ENCODE assay signal across 33 cellular contexts in genomic region chr16:30918614-30919013, GRCh38.
"Had no signal": no experiment of that assay in that cellular context is flagged by ENCODE, and none has a peak within 500 bp of the region (broad histone marks: within the 10 kb centered on the region; RNA-seq: fewer than 3 reads in every experiment).

No MANE protein-coding gene starts in this region.

- ATAC-seq: activated CD4-positive, alpha-beta T cell treated with anti-CD3 and anti-CD28 coated beads for 36 hours; activated CD4-positive, CD25-positive, alpha-beta regulatory T cell treated with anti-CD3 and anti-CD28 coated beads, Interleukin-2, amount 50 U/mL, for 24 hours; activated CD8-positive, alpha-beta T cell treated with anti-CD3 and anti-CD28 coated beads, Interleukin-2, amount 10 ng/mL, durations not matched to agents 7 days and 5 days; Right ventricle myocardium inferior; SK-N-SH treated with all-trans-retinoic acid at 6 μM for 48 hours; WTC11 had no signal

- H3K36me3 Mint-ChIP-seq: activated naive CD8-positive, alpha-beta T cell treated with anti-CD3 and anti-CD28 coated beads for 36 hours; brain; WTC11 had no signal

- H3K27ac ChIP-seq: KMS-11, PC-9, RWPE1 had no signal

- H3K9ac ChIP-seq: KMS-11 had no signal

- H3K4me2 ChIP-seq: KMS-11, PC-9 had no signal

- DNase-seq: activated CD4-positive, alpha-beta T cell treated with anti-CD3 and anti-CD28 coated beads for 36 hours; activated CD4-positive, alpha-beta T cell treated with anti-CD3 and anti-CD28 coated beads, Interleukin-2, amount 10 ng/mL, durations not matched to agents 7 days and 5 days; activated CD4-positive, alpha-beta T cell treated with anti-CD3 and anti-CD28 coated beads, Interleukin-2, amount 50 U/mL, for 48 hours; activated CD8-positive, alpha-beta T cell treated with anti-CD3 and anti-CD28 coated beads, Interleukin-2, amount 10 ng/mL, durations not matched to agents 7 days and 5 days; activated effector memory CD4-positive, alpha-beta T cell treated with anti-CD3 and anti-CD28 coated beads, Interleukin-2, amount 50 U/mL, for 16 hours; activated naive CD4-positive, alpha-beta T cell; activated naive CD4-positive, alpha-beta T cell treated with anti-CD3 and anti-CD28 coated beads, Interleukin-2, amount 50 U/mL, for 16 hours; activated naive CD8-positive, alpha-beta T cell treated with anti-CD3 and anti-CD28 coated beads for 36 hours; activated T-cell treated with anti-CD3 and anti-CD28 coated beads, Interleukin-2, amount 50 U/mL, for 24 hours; anterior cingulate cortex; caudate nucleus; cerebellar nuclear complex; NCI-H1092; NCI-H1436 treated with DMSO at 0.1 percent for 48 hours; NCI-H1694 treated with DMSO at 0.1 percent for 48 hours; NCI-H2029; NCI-H345; NCI-H526; NCI-H748 treated with DMSO at 0.1 percent for 48 hours; NK-92 treated with Interleukin-12 subunit alpha and Interleukin-12 subunit beta, amount 100 ng/mL, for 24 hours; PC-9; SIG-M5; SW 1271; T-helper 1 cell had no signal

- H2AFZ ChIP-seq: PC-9 had no signal

- H3K4me3 Mint-ChIP-seq: activated CD4-positive, alpha-beta T cell treated with anti-CD3 and anti-CD28 coated beads for 36 hours; activated CD4-positive, alpha-beta T cell treated with anti-CD3 and anti-CD28 coated beads, Interleukin-2, amount 10 ng/mL, durations not matched to agents 7 days and 5 days; activated CD8-positive, alpha-beta T cell treated with anti-CD3 and anti-CD28 coated beads, Interleukin-2, amount 10 ng/mL, durations not matched to agents 7 days and 5 days; activated naive CD8-positive, alpha-beta T cell treated with anti-CD3 and anti-CD28 coated beads for 36 hours; activated T-cell treated with anti-CD3 and anti-CD28 coated beads, Interleukin-2, amount 50 U/mL, for 24 hours; brain; WTC11 had no signal

- H3K4me1 Mint-ChIP-seq: WTC11 had no signal

- H3K4me3 ChIP-seq: PC-9 had no signal

- FAIRE-seq: bronchial epithelial cell, RCC 7860 had no signal

- H3K27me3 Mint-ChIP-seq: activated CD4-positive, alpha-beta T cell treated with anti-CD3 and anti-CD28 coated beads for 36 hours; activated CD4-positive, alpha-beta T cell treated with anti-CD3 and anti-CD28 coated beads, Interleukin-2, amount 10 ng/mL, durations not matched to agents 7 days and 5 days; activated naive CD8-positive, alpha-beta T cell treated with anti-CD3 and anti-CD28 coated beads for 36 hours; activated T-cell treated with anti-CD3 and anti-CD28 coated beads, Interleukin-2, amount 50 U/mL, for 24 hours had no signal

- H3K27ac Mint-ChIP-seq: activated CD4-positive, alpha-beta T cell treated with anti-CD3 and anti-CD28 coated beads for 36 hours; activated CD4-positive, alpha-beta T cell treated with anti-CD3 and anti-CD28 coated beads, Interleukin-2, amount 10 ng/mL, durations not matched to agents 7 days and 5 days; activated CD8-positive, alpha-beta T cell treated with anti-CD3 and anti-CD28 coated beads, Interleukin-2, amount 10 ng/mL, durations not matched to agents 7 days and 5 days; activated naive CD8-positive, alpha-beta T cell treated with anti-CD3 and anti-CD28 coated beads for 36 hours; activated T-cell treated with anti-CD3 and anti-CD28 coated beads, Interleukin-2, amount 50 U/mL, for 24 hours; brain; WTC11 had no signal

- H3K9me3 Mint-ChIP-seq: activated CD4-positive, alpha-beta T cell treated with anti-CD3 and anti-CD28 coated beads, Interleukin-2, amount 10 ng/mL, durations not matched to agents 7 days and 5 days; activated naive CD8-positive, alpha-beta T cell treated with anti-CD3 and anti-CD28 coated beads for 36 hours; activated T-cell treated with anti-CD3 and anti-CD28 coated beads, Interleukin-2, amount 50 U/mL, for 24 hours; WTC11 had no signal
